In genomic region chr10:114545071-114545470, GRCh38 we compare ENCODE assay signal across 13 cellular contexts.
DNase-seq lines count a peak whose midpoint lies in the region; ATAC-seq, FAIRE-seq and TF ChIP-seq lines count a peak whose summit lies in the region.
"Had no signal": no experiment of that assay in that cellular context is flagged by ENCODE, and none has a peak within 500 bp of the region (broad histone marks: within the 10 kb centered on the region; RNA-seq: fewer than 3 reads in every experiment).

No MANE protein-coding gene starts in this region.

- H3K4me3 Mint-ChIP-seq in activated CD8-positive, alpha-beta memory T cell treated with anti-CD3 and anti-CD28 coated beads, Interleukin-2, amount 10 ng/mL, durations not matched to agents 7 days and 5 days = no peak overlapping the region
- H3K4me3 Mint-ChIP-seq in stimulated activated naive CD8-positive, alpha-beta T cell treated with anti-CD3 and anti-CD28 coated beads, Interleukin-15, amount 100 ng/mL, for 72 hours = peak overlapping the region in 1 of 2 donors; percentile 86

- H3K4me1 Mint-ChIP-seq in activated CD8-positive, alpha-beta memory T cell treated with anti-CD3 and anti-CD28 coated beads, Interleukin-2, amount 10 ng/mL, durations not matched to agents 7 days and 5 days = peaks cover 72% of the 10 kb centered on the region
- H3K4me1 Mint-ChIP-seq in stimulated activated naive CD8-positive, alpha-beta T cell treated with anti-CD3 and anti-CD28 coated beads, Interleukin-15, amount 100 ng/mL, for 72 hours = peaks cover 89% of the 10 kb centered on the region

- no peaks in the 10 kb centered on the region for H3K27me3 Mint-ChIP-seq in activated CD8-positive, alpha-beta memory T cell treated with anti-CD3 and anti-CD28 coated beads, Interleukin-2, amount 10 ng/mL, durations not matched to agents 7 days and 5 days
- no peaks in the 10 kb centered on the region for H3K27me3 Mint-ChIP-seq in stimulated activated naive CD8-positive, alpha-beta T cell treated with anti-CD3 and anti-CD28 coated beads, Interleukin-15, amount 100 ng/mL, for 72 hours

- no peaks in the 10 kb centered on the region for H3K9me3 Mint-ChIP-seq in activated CD8-positive, alpha-beta memory T cell treated with anti-CD3 and anti-CD28 coated beads, Interleukin-2, amount 10 ng/mL, durations not matched to agents 7 days and 5 days (ENCODE audit: low read depth)
- H3K9me3 Mint-ChIP-seq in stimulated activated naive CD8-positive, alpha-beta T cell treated with anti-CD3 and anti-CD28 coated beads, Interleukin-15, amount 100 ng/mL, for 72 hours = no peaks in the 10 kb centered on the region

- TF ChIP-seq POLR2A in erythroblast (IDR thresholded peaks at IDR 0.05; ENCODE audit: low read length) = no peak

- CTCF ChIA-PET in activated CD8-positive, alpha-beta memory T cell treated with anti-CD3 and anti-CD28 coated beads, Interleukin-2, amount 10 ng/mL, durations not matched to agents 7 days and 5 days (lab: Charles Lee) = interaction anchor here (0.8 to 8.8 kb wide), 11 partner anchors 9 to 332 kb away, joined by 3 to 93 read pairs (median 4); partner anchors contain the start of gene FHIP2A

- no peak for DNase-seq in activated CD8-positive, alpha-beta memory T cell treated with anti-CD3 and anti-CD28 coated beads, Interleukin-2, amount 10 ng/mL, durations not matched to agents 7 days and 5 days
- DNase-seq in activated CD8-positive, alpha-beta memory T cell treated with anti-CD3 and anti-CD28 coated beads, Interleukin-2, amount 50 U/mL, for 4 hours = no peak
- DNase-seq in RCC 7860 (ENCODE audit: low spot score) (peak; percentile 90), cerebellar nuclear complex (lab: John Stamatoyannopoulos, UW) (peak; percentile 67 to 88), erythroblast (lab: John Stamatoyannopoulos, UW) (no peak)
- no peak for DNase-seq in stimulated activated naive CD8-positive, alpha-beta T cell treated with anti-CD3 and anti-CD28 coated beads, Interleukin-15, amount 100 ng/mL, for 72 hours
- no peak for DNase-seq in stimulated activated CD4-positive, alpha-beta T cell treated with anti-CD3 and anti-CD28 coated beads, Interleukin-12 subunit alpha, Interleukin-12 subunit beta, amount 100 ng/mL, for 4 hours
- no peak for DNase-seq in activated effector memory CD4-positive, alpha-beta T cell treated with anti-CD3 and anti-CD28 coated beads, Interleukin-2, amount 50 U/mL, for 16 hours
- DNase-seq: activated CD8-positive, alpha-beta memory T cell treated with anti-CD3 and anti-CD28 coated beads for 24 hours; NCI-H1417 treated with DMSO at 0.1 percent for 48 hours; Peyer's patch; spleen; testis had no signal

- no peak for ATAC-seq in activated CD8-positive, alpha-beta memory T cell treated with anti-CD3 and anti-CD28 coated beads, Interleukin-2, amount 10 ng/mL, durations not matched to agents 7 days and 5 days
- no peak for ATAC-seq in stimulated activated naive CD8-positive, alpha-beta T cell treated with anti-CD3 and anti-CD28 coated beads, Interleukin-15, amount 100 ng/mL, for 72 hours

- H3K27ac Mint-ChIP-seq in activated CD8-positive, alpha-beta memory T cell treated with anti-CD3 and anti-CD28 coated beads, Interleukin-2, amount 10 ng/mL, durations not matched to agents 7 days and 5 days = peak overlapping the region; percentile 100
- peak overlapping the region; percentile 5 to 59 for H3K27ac Mint-ChIP-seq in stimulated activated naive CD8-positive, alpha-beta T cell treated with anti-CD3 and anti-CD28 coated beads, Interleukin-15, amount 100 ng/mL, for 72 hours

- peak; percentile 96 for FAIRE-seq in RCC 7860 (lab: Jason Lieb, UNC)

- H3K36me3 Mint-ChIP-seq in activated CD8-positive, alpha-beta memory T cell treated with anti-CD3 and anti-CD28 coated beads, Interleukin-2, amount 10 ng/mL, durations not matched to agents 7 days and 5 days = peaks cover 1% of the 10 kb centered on the region

Comparison
In these comparisons a context has a peak if more than half of its experiments do, and no peak if none do; other contexts are left out.
1. DNase-seq: peak in RCC 7860 (single experiment) and cerebellar nuclear complex (2 of 2); none in activated CD8-positive, alpha-beta memory T cell treated with anti-CD3 and anti-CD28 coated beads, Interleukin-2, amount 10 ng/mL, durations not matched to agents 7 days and 5 days (single experiment), activated CD8-positive, alpha-beta memory T cell treated with anti-CD3 and anti-CD28 coated beads, Interleukin-2, amount 50 U/mL, for 4 hours (single experiment), stimulated activated naive CD8-positive, alpha-beta T cell treated with anti-CD3 and anti-CD28 coated beads, Interleukin-15, amount 100 ng/mL, for 72 hours (0 of 2), stimulated activated CD4-positive, alpha-beta T cell treated with anti-CD3 and anti-CD28 coated beads, Interleukin-12 subunit alpha, Interleukin-12 subunit beta, amount 100 ng/mL, for 4 hours (single experiment), activated effector memory CD4-positive, alpha-beta T cell treated with anti-CD3 and anti-CD28 coated beads, Interleukin-2, amount 50 U/mL, for 16 hours (single experiment) and erythroblast (0 of 2).